ENCODE assay signal across 8 cellular contexts in genomic region chr22:19631899-19632670, GRCh38.
DNase-seq lines count a peak whose midpoint lies in the region; FAIRE-seq and TF ChIP-seq lines count a peak whose summit lies in the region.

No MANE protein-coding gene starts in this region.

- no peak for TF ChIP-seq EP300 in ovary (IDR thresholded peaks at IDR 0.05)

- H3K4me3 ChIP-seq in WI38 (ENCODE audit: low read depth, low read length) (no peak overlapping the region), ovary (no peak overlapping the region)

- no peak for TF ChIP-seq POLR2A in GM12892 (IDR thresholded peaks at IDR 0.05; ENCODE audit: low read depth, low read length)
- no peak for TF ChIP-seq POLR2A in ovary (IDR thresholded peaks at IDR 0.05)

- TF ChIP-seq CTCF in WI38 (IDR thresholded peaks at IDR 0.05; ENCODE audit: low read depth, low read length) = peak; percentile 65
- TF ChIP-seq CTCF in ovary (IDR thresholded peaks at IDR 0.05) = no peak

- DNase-seq in DMS114 treated with DMSO at 0.1 percent for 48 hours (lab: John Stamatoyannopoulos, UW; ENCODE audit: unreplicated experiment) = peak; percentile 42
- peak; percentile 71 for DNase-seq in HuH-7 (ENCODE audit: low spot score)
- DNase-seq in islet precursor cell = peak; percentile 74
- DNase-seq in NCI-H2029 treated with DMSO at 0.1 percent for 48 hours (lab: John Stamatoyannopoulos, UW) = no peak
- DNase-seq in GM12892 (ENCODE audit: insufficient read length) = no peak
- DNase-seq in AML-193 (lab: John Stamatoyannopoulos, UW) = no peak
- DNase-seq in ovary = no peak

- no peak overlapping the region for H3K27ac ChIP-seq in ovary

- intact Hi-C loops in ovary (cut with DNase I) = loop anchor here in 1 of 4 donors (5.0 kb wide), 1 partner anchor 485 kb away; no protein-coding TSS in a partner anchor

- no peaks in the 10 kb centered on the region for H3K36me3 ChIP-seq in ovary

- WGBS in ovary, 3 donors = 42 to 66% (median 49%) methylated on average over 19 of the region's 19 CpGs

- no peak for FAIRE-seq in GM12892 (lab: Jason Lieb, UNC)

- H3K9me3 ChIP-seq in ovary = no peaks in the 10 kb centered on the region

- H3K27me3 ChIP-seq in ovary = no peaks in the 10 kb centered on the region

- H3K4me1 ChIP-seq in ovary (ENCODE audit: insufficient read depth) = no peaks in the 10 kb centered on the region

Comparison
In these comparisons a context has a peak if more than half of its experiments do, and no peak if none do; other contexts are left out.
1. DNase-seq: peak in DMS114 treated with DMSO at 0.1 percent for 48 hours (single experiment), HuH-7 (single experiment) and islet precursor cell (single experiment); none in NCI-H2029 treated with DMSO at 0.1 percent for 48 hours (single experiment), GM12892 (single experiment), AML-193 (0 of 2) and ovary (0 of 5).